ENCODE assay signal across 8 cellular contexts in genomic region chr14:21014761-21015190, GRCh38. TPM values are rescaled to one million over a fixed set of nuclear protein-coding genes. Genes with fewer than 3 reads are reported as not detected.
DNase-seq lines count a peak whose midpoint lies in the region; ATAC-seq and TF ChIP-seq lines count a peak whose summit lies in the region.

No MANE protein-coding gene starts in this region.

- DNase-seq in ACHN: peak; percentile 75
- DNase-seq in NCI-H2029 (lab: John Stamatoyannopoulos, UW): peak; percentile 84
- DNase-seq in T-helper 2 cell treated with Interferon-gamma antibody and Interleukin-4, amounts not matched to agents 5 μg/mL and 100 μg/mL, for 36 hours (ENCODE audit: low spot score): peak; percentile 58
- peak; percentile 77 for DNase-seq in left ventricle myocardium superior
- peak; percentile 51 for DNase-seq in retinal pigment epithelial cell (ENCODE audit: low read depth)

- no peak overlapping the region for H3K27ac Mint-ChIP-seq in T-helper 2 cell treated with Interferon-gamma antibody and Interleukin-4, amounts not matched to agents 5 μg/mL and 100 μg/mL, for 36 hours

- H3K4me1 Mint-ChIP-seq in T-helper 2 cell treated with Interferon-gamma antibody and Interleukin-4, amounts not matched to agents 5 μg/mL and 100 μg/mL, for 36 hours (ENCODE audit: low read depth): no peaks in the 10 kb centered on the region

- peak overlapping the region; percentile 0 for H3K27ac ChIP-seq in angular gyrus (ENCODE audit: low read depth, low read length)

- no peaks in the 10 kb centered on the region for H3K9me3 Mint-ChIP-seq in T-helper 2 cell treated with Interferon-gamma antibody and Interleukin-4, amounts not matched to agents 5 μg/mL and 100 μg/mL, for 36 hours

- intact Hi-C loops in left ventricle myocardium superior (cut with micrococcal nuclease): loop anchor here (2.0 to 10.0 kb wide), 2 partner anchors 26 to 60 kb away; partner anchors contain the start of gene ARHGEF40

- H3K27me3 Mint-ChIP-seq in T-helper 2 cell treated with Interferon-gamma antibody and Interleukin-4, amounts not matched to agents 5 μg/mL and 100 μg/mL, for 36 hours (ENCODE audit: low read depth): peaks cover 20% of the 10 kb centered on the region

- no peak overlapping the region for H3K4me3 ChIP-seq in retinal pigment epithelial cell (ENCODE audit: low read length)

- H3K4me3 Mint-ChIP-seq in T-helper 2 cell treated with Interferon-gamma antibody and Interleukin-4, amounts not matched to agents 5 μg/mL and 100 μg/mL, for 36 hours: no peak overlapping the region

- no peaks in the 10 kb centered on the region for H3K36me3 Mint-ChIP-seq in T-helper 2 cell treated with Interferon-gamma antibody and Interleukin-4, amounts not matched to agents 5 μg/mL and 100 μg/mL, for 36 hours (ENCODE audit: low read depth)

- ATAC-seq in GM19395 (IDR thresholded peaks at IDR 0.05; ENCODE audit: unreplicated experiment) (peak; percentile 54), left ventricle myocardium superior (peak; percentile 82), HG03045 (IDR thresholded peaks at IDR 0.05; ENCODE audit: unreplicated experiment) (no peak)

- in situ Hi-C loops in ACHN (cut with HindIII; ENCODE audit: low pct_ligation_motif_present, low pct_unique_long_range_greater_than_20kb, low sequenced_read_pairs): no loop called here

- peak; percentile 93 for TF ChIP-seq CTCF in retinal pigment epithelial cell (conservative IDR thresholded peaks at IDR 0.05; ENCODE audit: low read depth, low read length)

RNA-seq across cellular contexts. Expression of gene NDRG2, which starts 10.1 kb away (rescaled TPM):
- 315 TPM for total RNA-seq in left ventricle myocardium superior

RNA-seq across cellular contexts. Expression of gene TPPP2, which starts 15.2 kb away (rescaled TPM):
- 1.2 TPM for total RNA-seq in left ventricle myocardium superior

RNA-seq across cellular contexts. Expression of gene SLC39A2, which starts 15.7 kb away (rescaled TPM):
- not detected for total RNA-seq in left ventricle myocardium superior

RNA-seq across cellular contexts. Expression of gene RNASE13, which starts 19.8 kb away (rescaled TPM):
- not detected for total RNA-seq in left ventricle myocardium superior

RNA-seq across cellular contexts. Expression of gene METTL17, which starts 25.0 kb away (rescaled TPM):
- total RNA-seq in left ventricle myocardium superior: 44.4 TPM
